Comparison of ENCODE assay signal across 21 cellular contexts in the genomic region with DNA sequence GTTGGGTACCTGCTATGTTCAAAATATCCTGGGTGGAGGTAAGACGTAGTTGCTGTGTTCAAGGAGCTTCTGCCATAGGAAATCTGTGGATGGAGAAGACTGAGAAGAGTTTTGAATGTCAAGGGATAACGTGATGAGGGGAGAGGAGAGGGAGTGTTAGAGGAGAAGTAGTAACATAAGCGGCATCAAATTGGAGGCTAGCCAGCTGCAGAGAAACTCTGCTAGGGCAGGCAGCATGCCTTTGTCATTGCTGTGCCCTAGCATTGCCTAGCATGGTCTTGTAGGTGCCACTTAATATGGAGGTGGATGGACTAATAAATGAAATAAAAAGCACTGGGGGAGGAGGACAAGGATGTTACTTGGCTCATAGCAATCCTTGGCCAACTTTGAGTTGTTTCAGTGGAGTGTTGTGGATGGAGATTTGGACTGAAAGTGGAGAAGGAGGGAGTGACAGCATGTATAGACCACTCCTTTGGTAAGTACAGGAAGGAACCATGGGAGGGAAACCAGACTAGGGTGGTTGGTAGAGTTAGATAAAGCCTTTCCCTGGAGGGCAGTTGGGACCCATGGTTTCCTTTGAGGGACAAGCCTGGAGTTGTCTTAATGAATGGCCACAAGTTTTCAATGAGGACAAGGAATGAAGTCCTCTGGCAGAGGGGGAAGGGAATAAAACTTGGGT. TPM values are rescaled to one million over a fixed set of nuclear protein-coding genes. Genes with fewer than 3 reads are reported as not detected.
DNase-seq lines count a peak whose midpoint lies in the region; ATAC-seq, FAIRE-seq and TF ChIP-seq lines count a peak whose summit lies in the region.
"Had no signal": no experiment of that assay in that cellular context is flagged by ENCODE, and none has a peak within 500 bp of the region (broad histone marks: within the 10 kb centered on the region; RNA-seq: fewer than 3 reads in every experiment).

No MANE protein-coding gene starts in this region.

- H3K9ac ChIP-seq in MM.1S (ENCODE audit: low read length) (no peak overlapping the region), K562 (ENCODE audit: insufficient read depth in 1 of 2, low read depth in 2 of 2, low read length in 2 of 2) (peak overlapping the region in 1 of 2 experiments; percentile 44; a peak in 2 of 4 replicates), mesendoderm (ENCODE audit: low read length) (peak overlapping the region; percentile 60)

- no peak for TF ChIP-seq RAD21 in K562 (CRISPR knock-in tag; conservative IDR thresholded peaks at IDR 0.05 in 1 of 2, IDR thresholded peaks at IDR 0.05 in 1 of 2)

- H3K79me1 ChIP-seq in mesendoderm (ENCODE audit: low read length), result peaks cover 16% of the 10 kb centered on the region

- CTCF ChIA-PET in K562 (lab: Yijun Ruan, JAX; ENCODE audit: low intra/inter-chr PET ratio), result interaction anchor here (0.5 kb wide), 1 partner anchor 45 kb away, joined by 3 read pairs; no protein-coding TSS in a partner anchor

- H2AFZ ChIP-seq in MM.1S (ENCODE audit: low read length) (no peak overlapping the region), K562 (ENCODE audit: low read depth, low read length) (peak overlapping the region; percentile 67; the same call in 1 of the 2 replicates)

- no peaks in the 10 kb centered on the region for H3K36me3 ChIP-seq in MM.1S (replicated peaks; ENCODE audit: insufficient read depth, low read length)
- H3K36me3 ChIP-seq in K562 (ENCODE audit: control insufficient read depth, insufficient read depth, low read length), result peaks cover 31% of the 10 kb centered on the region
- peaks cover 4% of the 10 kb centered on the region for H3K36me3 ChIP-seq in mesendoderm (ENCODE audit: control insufficient read depth, insufficient read depth, low read length)
- H3K36me3 ChIP-seq: right lobe of liver had no signal

- peak; percentile 48; the same call in 1 of the 2 replicates for TF ChIP-seq EP300 in K562 (IDR thresholded peaks at IDR 0.05; ENCODE audit: low read length)

- H2BK15ac ChIP-seq in mesendoderm (replicated peaks; ENCODE audit: low read depth), result peak overlapping the region; percentile 42

- POLR2A ChIA-PET in K562 (lab: Yijun Ruan, JAX), result interaction anchor here (1.1 to 2.6 kb wide), 3 partner anchors 12 to 59 kb away, joined by 3 to 17 read pairs (median 3); no protein-coding TSS in a partner anchor

- H3K27ac ChIP-seq in MM.1S (ENCODE audit: low read length) (peak overlapping the region; percentile 86; the same call in 1 of the 2 replicates), K562 (ENCODE audit: extremely low read depth, low read depth, low read length) (peak overlapping the region; percentile 80), mesendoderm (ENCODE audit: low read depth, low read length) (peak overlapping the region; percentile 99)
- H3K27ac ChIP-seq: 22Rv1, right lobe of liver, vagina had no signal

- DNase-seq in DMS 273 (lab: John Stamatoyannopoulos, UW; ENCODE audit: unreplicated experiment), result peak; percentile 7
- DNase-seq in DMS 273 treated with DMSO at 0.1 percent for 48 hours (lab: John Stamatoyannopoulos, UW), result no peak
- no peak for DNase-seq in MM.1S
- peak in 2 of 4 experiments; percentile 55 to 61 for DNase-seq in K562 (ENCODE audit: extremely low read depth in 1 of 4, low spot score in 3 of 4)
- DNase-seq in mesendoderm, result no peak
- no peak for DNase-seq in stimulated activated CD4-positive, alpha-beta T cell treated with anti-CD3 and anti-CD28 coated beads, Interleukin-4, amount 100 ng/mL, for 24 hours
- DNase-seq in foreskin fibroblast, result no peak
- DNase-seq in NCI-H82 treated with DMSO at 0.1 percent for 48 hours (lab: John Stamatoyannopoulos, UW; ENCODE audit: unreplicated experiment), result no peak
- DNase-seq: activated B cell treated with CpG ODN at 0.5 μM for 24 hours; activated CD4-positive, alpha-beta T cell treated with anti-CD3 and anti-CD28 coated beads, Interleukin-2, amount 50 U/mL, for 1 hour; activated naive CD4-positive, alpha-beta T cell; cerebellar nuclear complex; Karpas-422; MV-4-11; NCI-H1436 treated with DMSO at 0.1 percent for 48 hours; NCI-H2107; NCI-H774; right lobe of liver; SIG-M5 had no signal

- no TSS peak for BruUV-seq in K562 (replicated peaks; lab: Mats Ljungman, UMichigan)

- no peaks in the 10 kb centered on the region for H3K9me3 ChIP-seq in MM.1S (replicated peaks; ENCODE audit: insufficient read depth, low read length)
- H3K9me3 ChIP-seq in K562 (replicated peaks; ENCODE audit: control insufficient read depth, insufficient read depth, low read depth, low read length), result no peaks in the 10 kb centered on the region
- H3K9me3 ChIP-seq: right lobe of liver, vagina had no signal

- H4K8ac ChIP-seq in mesendoderm (ENCODE audit: low read depth, low read length), result no peak overlapping the region

- peak overlapping the region; percentile 86 for H3K56ac ChIP-seq in mesendoderm (ENCODE audit: low read length)

- peaks cover 26% of the 10 kb centered on the region for H3K4me1 ChIP-seq in MM.1S (ENCODE audit: low read length)
- peaks cover 25 to 70% of the 10 kb centered on the region in 2 experiments for H3K4me1 ChIP-seq in K562 (replicated peaks in 1 of 2; ENCODE audit: control insufficient read depth in 2 of 2, insufficient read depth in 2 of 2, low read length in 2 of 2)
- H3K4me1 ChIP-seq in mesendoderm (ENCODE audit: control insufficient read depth, low read depth, low read length), result peaks cover 49% of the 10 kb centered on the region

- H3K18ac ChIP-seq in mesendoderm (ENCODE audit: low read length), result peak overlapping the region; percentile 63

- H3F3A ChIP-seq in MM.1S (ENCODE audit: insufficient read depth, low read length), result peaks cover 28% of the 10 kb centered on the region

- TF ChIP-seq CTCF in MM.1S (IDR thresholded peaks at IDR 0.05; ENCODE audit: low read length), result no peak
- TF ChIP-seq CTCF in K562 (IDR thresholded peaks at IDR 0.05 in 2 of 3, conservative IDR thresholded peaks at IDR 0.05 in 1 of 3; ENCODE audit: insufficient read depth in 2 of 3, low read depth in 1 of 3, low read length in 3 of 3), result no peak
- no peak for TF ChIP-seq CTCF in foreskin fibroblast (IDR thresholded peaks at IDR 0.05; ENCODE audit: low read depth, low read length)

- peak overlapping the region; percentile 80 for H2BK120ac ChIP-seq in mesendoderm (ENCODE audit: low read depth, low read length)

- no peak overlapping the region for H3K4me3 ChIP-seq in MM.1S (ENCODE audit: low read length)
- no peak overlapping the region for H3K4me3 ChIP-seq in K562
- no peak overlapping the region for H3K4me3 ChIP-seq in mesendoderm (ENCODE audit: low read length)
- no peak overlapping the region for H3K4me3 ChIP-seq in foreskin fibroblast (ENCODE audit: low read depth in 1 of 2, low read length in 2 of 2)
- H3K4me3 ChIP-seq: right lobe of liver, vagina had no signal

- 35% methylated on average over 3 of the region's 3 CpGs for WGBS in K562 (ENCODE audit: insufficient coverage, low coverage, missing lambda C conversion rate)
- no CpG with 5 or more reads among the region's 3 CpGs for WGBS in mesendoderm (ENCODE audit: extremely low coverage, insufficient coverage, low lambda C conversion rate)

- peaks cover 3% of the 10 kb centered on the region for H3K9me1 ChIP-seq in K562 (ENCODE audit: control insufficient read depth, insufficient read depth, low read length)

- peak; percentile 49 for ATAC-seq in K562
- ATAC-seq: right lobe of liver had no signal

- H3K79me2 ChIP-seq in MM.1S (ENCODE audit: low read length) (peaks cover 56% of the 10 kb centered on the region), K562 (ENCODE audit: control insufficient read depth, insufficient read depth, low read length) (peaks cover 94% of the 10 kb centered on the region), mesendoderm (ENCODE audit: control insufficient read depth, insufficient read depth, low read length) (peaks cover 68% of the 10 kb centered on the region)

- in situ Hi-C loops in K562 (cut with MboI), result no loop called here

- H3K27me3 ChIP-seq in MM.1S (replicated peaks; ENCODE audit: insufficient read depth, low read length), result no peaks in the 10 kb centered on the region
- H3K27me3 ChIP-seq in K562 (ENCODE audit: control insufficient read depth in 2 of 2, insufficient read depth in 2 of 2, low read length in 2 of 2), result no peaks in the 10 kb centered on the region
- H3K27me3 ChIP-seq in mesendoderm (ENCODE audit: insufficient read depth, low read length, poor library complexity), result no peaks in the 10 kb centered on the region
- H3K27me3 ChIP-seq: right lobe of liver, vagina had no signal

- no peak overlapping the region for H3K23ac ChIP-seq in mesendoderm (ENCODE audit: low read length)

- H4K5ac ChIP-seq in mesendoderm (ENCODE audit: low read length), result no peak overlapping the region

- peak; percentile 26 for FAIRE-seq in K562 (lab: Jason Lieb, UNC)

- H3K4me2 ChIP-seq in MM.1S (ENCODE audit: low read depth, low read length) (peak overlapping the region; percentile 86; the same call in 1 of the 2 replicates), K562 (ENCODE audit: insufficient read depth, low read length) (peak overlapping the region; percentile 69), mesendoderm (ENCODE audit: low read length) (peak overlapping the region; percentile 9)

- no peak for TF ChIP-seq POLR2A in K562 (conservative IDR thresholded peaks at IDR 0.05)

- H3K9me2 ChIP-seq in MM.1S (replicated peaks; ENCODE audit: insufficient read depth, low read length), result no peaks in the 10 kb centered on the region

- H4K20me1 ChIP-seq in MM.1S (ENCODE audit: insufficient read depth, low read length), result no peaks in the 10 kb centered on the region
- H4K20me1 ChIP-seq in K562 (replicated peaks; ENCODE audit: control insufficient read depth, insufficient read depth, low read length), result no peaks in the 10 kb centered on the region; the same call in 1 of the 2 replicates

- H3K4ac ChIP-seq in mesendoderm (ENCODE audit: low read depth, low read length), result peak overlapping the region; percentile 98

- peak overlapping the region; percentile 87 for H2AK5ac ChIP-seq in mesendoderm (ENCODE audit: low read length)

- intact Hi-C loops in K562 (cut with micrococcal nuclease), result no loop called here

- H2BK5ac ChIP-seq in mesendoderm (ENCODE audit: low read length), result peak overlapping the region; percentile 98

RNA-seq across cellular contexts. Expression of a gene that starts 6.3 kb away (rescaled TPM):
- 20.7 and 22.7 TPM in 2 replicates for total RNA-seq in K562 (2011; cell fraction: chromatin; rRNA removed; ENCODE audit: low replicate concordance)
- 13.6 and 15.0 TPM in 2 replicates for total RNA-seq in K562 (2011; cell fraction: nucleolus; rRNA removed)
- total RNA-seq in K562 (2011; cell fraction: nucleoplasm; rRNA removed), result 17.8 and 20.5 TPM in 2 replicates
- 5.9 and 9.2 TPM in 2 replicates for total RNA-seq in K562 (2014; rRNA removed)
- 9.3 and 10.4 TPM in 2 replicates for total RNA-seq in K562 (2014; rRNA removed; fragmentation: Illumina TruSeq; extraction: Trizol)
- total RNA-seq in K562 (2015; rRNA removed; fragmentation: Illumina TruSeq; extraction: Trizol), result 9.4 and 10.3 TPM in 2 replicates
- 12.7 and 12.9 TPM in 2 replicates for total RNA-seq in K562 (2021)
- polyA plus RNA-seq in K562 (2011; rRNA removed), result 8.6 and 9.6 TPM in 2 replicates
- 10.2 and 10.6 TPM in 2 replicates for polyA plus RNA-seq in K562 (2011; cell fraction: cytosol; rRNA removed)
- 8.4 and 10.9 TPM in 2 replicates for polyA plus RNA-seq in K562 (2011; cell fraction: nucleus; rRNA removed)
- 8.2 and 9.1 TPM in 2 replicates for polyA plus RNA-seq in K562 (2012)
- polyA plus RNA-seq in K562 (2014; fragmentation: Illumina TruSeq; extraction: Trizol), result 11.1 and 12.8 TPM in 2 replicates
- polyA plus RNA-seq in K562 (2014; fragmentation: Nextera tagmentation; extraction: Ambion mirVana), result 1 to 10 TPM in 1 of 2 experiments, under 1 TPM in 1; 0.90 to 1.2 TPM
- polyA plus RNA-seq in K562 (2014; rRNA removed), result 6.0 and 10.2 TPM in 2 replicates
- polyA minus RNA-seq in K562 (2011; rRNA and poly(A)+ RNA removed), result 10.1 and 10.6 TPM in 2 replicates
- polyA minus RNA-seq in K562 (2011; cell fraction: cytosol; rRNA and poly(A)+ RNA removed), result 4.4 and 7.1 TPM in 2 replicates
- 4.0 and 9.1 TPM in 2 replicates for polyA minus RNA-seq in K562 (2011; cell fraction: nucleus; rRNA and poly(A)+ RNA removed)
- polyA plus RNA-seq in mesendoderm (2013, experiment 1 of 2), result 71.3 TPM
- polyA plus RNA-seq in mesendoderm (2013, experiment 2 of 2), result 69.6 TPM

Comparison
In these comparisons a context has a peak if more than half of its experiments do, and no peak if none do; other contexts are left out.
1. H3K4me2 ChIP-seq: peak in every context shown above with its lines; median percentile 86 in MM.1S; 69 in K562; 9 in mesendoderm.